Comparison of ENCODE assay signal across 19 cellular contexts in the genomic region with DNA sequence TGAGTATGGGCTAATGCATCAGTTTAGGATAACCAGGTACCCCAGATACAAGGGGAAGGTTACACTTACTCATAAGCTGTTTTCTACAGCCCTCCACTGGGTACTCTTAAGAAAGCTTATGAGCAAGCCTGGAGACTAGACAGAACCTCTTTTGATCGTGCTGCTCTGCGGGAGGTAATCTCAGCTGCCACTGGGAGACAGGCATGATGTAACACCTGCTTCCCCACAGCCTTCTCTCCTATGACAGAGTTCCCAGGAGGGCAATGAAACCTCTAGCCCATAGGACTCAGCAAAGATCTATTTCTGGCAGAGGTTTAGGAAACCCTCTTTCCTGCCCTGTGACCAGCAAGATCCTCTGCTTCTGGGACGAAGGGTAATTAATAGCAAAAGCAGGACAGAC.
"Had no signal": no experiment of that assay in that cellular context is flagged by ENCODE, and none has a peak within 500 bp of the region (broad histone marks: within the 10 kb centered on the region; RNA-seq: fewer than 3 reads in every experiment).

No MANE protein-coding gene starts in this region.

- H3K27me3 ChIP-seq: gastrocnemius medialis, neutrophil, ovary, right atrium auricular region, tibial artery had no signal

- DNase-seq: activated CD4-positive, alpha-beta T cell treated with anti-CD3 and anti-CD28 coated beads, Interleukin-2, amount 10 ng/mL, durations not matched to agents 7 days and 5 days; activated CD8-positive, alpha-beta T cell treated with anti-CD3 and anti-CD28 coated beads, Interleukin-2, amount 10 ng/mL, durations not matched to agents 7 days and 5 days; activated gamma-delta T cell; activated naive CD4-positive, alpha-beta T cell treated with anti-CD3 and anti-CD28 coated beads, Interleukin-2, amount 50 U/mL, for 16 hours; activated naive CD8-positive, alpha-beta T cell treated with anti-CD3 and anti-CD28 coated beads, Interleukin-2, amount 50 U/mL, for 24 hours; aorta; caudate nucleus; dermis blood vessel endothelial cell; effector CD8-positive, alpha-beta T cell; gastrocnemius medialis; hypothalamus; ovary; psoas muscle; stimulated activated CD4-positive, alpha-beta T cell treated with anti-CD3 and anti-CD28 coated beads, Interleukin-2, amount 100 ng/mL, for 24 hours; stimulated activated naive CD8-positive, alpha-beta T cell treated with anti-CD3 and anti-CD28 coated beads, Interleukin-15, amount 100 ng/mL, for 72 hours; tibial artery had no signal

- H3K4me3 ChIP-seq: gastrocnemius medialis, ovary, psoas muscle, right atrium auricular region, skin epidermis, tibial artery had no signal

- H3K4me1 ChIP-seq: gastrocnemius medialis, psoas muscle, right atrium auricular region, tibial artery had no signal

- H3K27ac ChIP-seq: gastrocnemius medialis, neutrophil, ovary, psoas muscle, right atrium auricular region, skin epidermis, tibial artery had no signal

- H3K36me3 ChIP-seq: neutrophil, ovary, right atrium auricular region had no signal

- H3K9me3 ChIP-seq: gastrocnemius medialis, neutrophil, ovary had no signal
